In genomic region chr21:35319684-35320083, GRCh38 we compare ENCODE assay signal across 21 cellular contexts.
"Had no signal": no experiment of that assay in that cellular context is flagged by ENCODE, and none has a peak within 500 bp of the region (broad histone marks: within the 10 kb centered on the region; RNA-seq: fewer than 3 reads in every experiment).

No MANE protein-coding gene starts in this region.

- H3K4me3 ChIP-seq: body of pancreas, left ventricle myocardium inferior, mucosa of descending colon, prostate gland, right atrium auricular region, smooth muscle cell, testis, upper lobe of left lung had no signal

- H3K27me3 ChIP-seq: body of pancreas, right atrium auricular region, testis, upper lobe of left lung had no signal

- DNase-seq: activated CD4-positive, alpha-beta T cell treated with anti-CD3 and anti-CD28 coated beads, Interleukin-2, amount 10 ng/mL, durations not matched to agents 24 days and 14 days; activated CD8-positive, alpha-beta T cell treated with anti-CD3 and anti-CD28 coated beads for 36 hours; activated naive CD4-positive, alpha-beta T cell treated with Interleukin-2 at 50 U/mL for 16 hours; activated T-cell treated with anti-CD3 and anti-CD28 coated beads, Interleukin-2, amount 50 U/mL, for 24 hours; body of pancreas; caudate nucleus; hypothalamus; kidney; left ventricle myocardium inferior; mucosa of descending colon; naive B cell; stimulated activated CD4-positive, alpha-beta T cell treated with anti-CD3 and anti-CD28 coated beads, Interleukin-4, amount 100 ng/mL, for 24 hours; T-helper 9 cell; testis; upper lobe of left lung had no signal

- H3K9me3 ChIP-seq: body of pancreas, left ventricle myocardium inferior, mucosa of descending colon, prostate gland, right atrium auricular region, testis, upper lobe of left lung had no signal

- FAIRE-seq: frontal cortex, kidney had no signal

- H3K27ac ChIP-seq: body of pancreas, epithelial cell of prostate, left ventricle myocardium inferior, prostate gland, right atrium auricular region, testis, upper lobe of left lung had no signal

- H3K36me3 ChIP-seq: left ventricle myocardium inferior, prostate gland, right atrium auricular region, upper lobe of left lung had no signal

- H3K4me1 ChIP-seq: body of pancreas had no signal

- H3K4me2 ChIP-seq: smooth muscle cell had no signal

- ATAC-seq: activated CD8-positive, alpha-beta T cell treated with anti-CD3 and anti-CD28 coated beads for 36 hours; body of pancreas; mucosa of descending colon; stimulated activated effector memory CD8-positive, alpha-beta T cell treated with anti-CD3 and anti-CD28 coated beads, Interleukin-12 subunit alpha, Interleukin-12 subunit beta, amount 100 ng/mL, for 72 hours had no signal
